ENCODE assay signal across 1 cellular context in the genomic region with DNA sequence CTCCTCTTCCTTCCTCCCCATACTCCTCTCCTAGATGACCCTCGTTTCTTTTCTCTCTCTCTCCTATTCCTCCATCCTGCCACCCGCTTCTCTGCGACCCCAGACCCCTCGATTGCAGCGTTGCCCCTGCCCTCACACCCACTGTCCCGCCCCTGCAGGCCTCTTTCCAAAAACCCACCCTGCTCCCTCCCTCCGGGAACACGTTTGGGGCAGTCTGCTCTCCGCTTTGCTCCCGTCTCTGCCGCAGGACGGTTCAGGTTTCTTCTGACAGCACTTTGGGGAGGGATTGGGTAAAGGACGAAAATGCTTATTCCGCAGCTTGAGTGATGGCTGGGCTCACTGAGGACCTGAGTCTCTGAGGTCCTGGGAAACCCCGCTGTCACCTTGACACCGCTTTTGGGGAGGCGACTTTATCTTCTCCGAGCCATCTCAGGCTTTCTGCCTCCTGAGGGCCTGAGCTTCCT.
TF ChIP-seq lines count a peak whose summit lies in the region.

No MANE protein-coding gene starts in this region.

TF ChIP-seq in IMR-90, 13 proteins besides CTCF, POLR2A, EP300 and RAD21:
- TF ChIP-seq, protein P1, sequence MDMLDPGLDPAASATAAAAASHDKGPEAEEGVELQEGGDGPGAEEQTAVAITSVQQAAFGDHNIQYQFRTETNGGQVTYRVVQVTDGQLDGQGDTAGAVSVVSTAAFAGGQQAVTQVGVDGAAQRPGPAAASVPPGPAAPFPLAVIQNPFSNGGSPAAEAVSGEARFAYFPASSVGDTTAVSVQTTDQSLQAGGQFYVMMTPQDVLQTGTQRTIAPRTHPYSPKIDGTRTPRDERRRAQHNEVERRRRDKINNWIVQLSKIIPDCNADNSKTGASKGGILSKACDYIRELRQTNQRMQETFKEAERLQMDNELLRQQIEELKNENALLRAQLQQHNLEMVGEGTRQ (IDR thresholded peaks at IDR 0.05; ENCODE audit: low read depth, low read length) = no peak
- TF ChIP-seq MAZ (IDR thresholded peaks at IDR 0.05; ENCODE audit: borderline replicate concordance, low read depth, low read length) = no peak
- no peak for TF ChIP-seq FOS (IDR thresholded peaks at IDR 0.05; ENCODE audit: low read depth, low read length)
- TF ChIP-seq RFX5 (IDR thresholded peaks at IDR 0.05; ENCODE audit: low read depth, low read length) = no peak
- no peak for TF ChIP-seq MXI1 (IDR thresholded peaks at IDR 0.05; ENCODE audit: borderline replicate concordance, low read depth, low read length)
- TF ChIP-seq CHD1 (IDR thresholded peaks at IDR 0.05; ENCODE audit: low read depth, low read length) = no peak
